ENCODE assay signal across 22 cellular contexts in the genomic region with DNA sequence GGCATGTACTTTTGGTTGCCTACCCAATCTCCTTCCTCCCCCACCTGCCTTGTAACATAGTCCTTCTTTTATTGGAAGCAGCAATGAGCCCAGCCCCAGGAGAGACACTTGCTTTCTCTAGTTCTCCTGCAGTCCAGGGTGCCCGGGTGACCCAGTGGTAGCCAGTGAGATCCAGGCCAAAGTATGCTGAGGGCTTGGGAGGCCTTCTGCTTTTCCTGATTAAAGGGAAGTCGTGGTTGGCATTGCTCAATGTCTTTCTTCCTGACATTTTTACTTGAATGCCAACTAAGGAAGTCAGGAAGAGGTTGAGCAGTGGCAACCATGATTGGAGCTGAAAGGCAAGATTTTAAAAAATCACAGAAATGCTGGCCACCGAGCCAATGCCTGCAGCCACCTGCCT. TPM values are rescaled to one million over a fixed set of nuclear protein-coding genes. Genes with fewer than 3 reads are reported as not detected.
DNase-seq lines count a peak whose midpoint lies in the region; ATAC-seq and TF ChIP-seq lines count a peak whose summit lies in the region.
"Had no signal": no experiment of that assay in that cellular context is flagged by ENCODE, and none has a peak within 500 bp of the region (broad histone marks: within the 10 kb centered on the region; RNA-seq: fewer than 3 reads in every experiment).

No MANE protein-coding gene starts in this region.

- peaks cover 34% of the 10 kb centered on the region for H3K36me3 Mint-ChIP-seq in GM23338 (ENCODE audit: low read depth)

- H3K27ac Mint-ChIP-seq in GM23338: no peak overlapping the region
- H3K27ac Mint-ChIP-seq: activated CD4-positive, alpha-beta memory T cell treated with anti-CD3 and anti-CD28 coated beads for 36 hours; activated naive CD8-positive, alpha-beta T cell treated with anti-CD3 and anti-CD28 coated beads, Interleukin-2, amount 50 U/mL, for 24 hours; activated T-cell treated with anti-CD3 and anti-CD28 coated beads, Interleukin-2, amount 50 U/mL, for 72 hours; stimulated activated naive CD8-positive, alpha-beta T cell treated with anti-CD3 and anti-CD28 coated beads, Interleukin-15, Interleukin-2, amounts not matched to agents 100 ng/mL and 50 ng/mL, for 24 hours had no signal

- TF ChIP-seq CTCF in HL-60 (IDR thresholded peaks at IDR 0.05; ENCODE audit: insufficient read depth, low read length) (no peak), left ventricle myocardium inferior (IDR thresholded peaks at IDR 0.05; ENCODE audit: borderline replicate concordance) (no peak), hepatocyte (IDR thresholded peaks at IDR 0.05; ENCODE audit: poor library complexity) (no peak), GM23338 (conservative IDR thresholded peaks at IDR 0.05; ENCODE audit: low read depth in 2 of 2) (no peak)

- no peaks in the 10 kb centered on the region for H3K9me2 ChIP-seq in hepatocyte (replicated peaks; ENCODE audit: insufficient read depth)
- no peaks in the 10 kb centered on the region for H3K9me2 ChIP-seq in GM23338 (ENCODE audit: insufficient read depth)
- H3K9me2 ChIP-seq: SK-N-SH had no signal

- H3K27me3 ChIP-seq in HL-60 (ENCODE audit: insufficient read depth, poor library complexity, severe bottlenecking) (no peaks in the 10 kb centered on the region), left ventricle myocardium inferior (ENCODE audit: low read depth) (no peaks in the 10 kb centered on the region), hepatocyte (no peaks in the 10 kb centered on the region), GM23338 (ENCODE audit: insufficient read depth) (no peaks in the 10 kb centered on the region)
- H3K27me3 ChIP-seq: pancreas, vagina had no signal

- H2AFZ ChIP-seq in hepatocyte: no peak overlapping the region
- H2AFZ ChIP-seq in GM23338: no peak overlapping the region

- no peaks in the 10 kb centered on the region for H3K4me1 ChIP-seq in left ventricle myocardium inferior
- no peaks in the 10 kb centered on the region for H3K4me1 ChIP-seq in hepatocyte (ENCODE audit: insufficient read depth)
- H3K4me1 ChIP-seq in GM23338 (ENCODE audit: insufficient read depth): no peaks in the 10 kb centered on the region
- H3K4me1 ChIP-seq: pancreas, vagina had no signal

- H3F3A ChIP-seq in GM23338 (replicated peaks; ENCODE audit: low read depth): no peaks in the 10 kb centered on the region

- WGBS in hepatocyte (ENCODE audit: low lambda C conversion rate, missing lambda C conversion rate): 87% methylated on average over 3 of the region's 3 CpGs

- H3K4me1 Mint-ChIP-seq in GM23338: peaks cover 30% of the 10 kb centered on the region
- H3K4me1 Mint-ChIP-seq: activated naive CD8-positive, alpha-beta T cell treated with anti-CD3 and anti-CD28 coated beads, Interleukin-2, amount 50 U/mL, for 24 hours; central memory CD8-positive, alpha-beta T cell had no signal

- H3K36me3 ChIP-seq in left ventricle myocardium inferior (no peaks in the 10 kb centered on the region), hepatocyte (replicated peaks; ENCODE audit: insufficient read depth, low read depth) (no peaks in the 10 kb centered on the region), GM23338 (ENCODE audit: insufficient read depth) (peaks cover 10% of the 10 kb centered on the region; the same call in 1 of the 2 replicates)
- H3K36me3 ChIP-seq: pancreas, vagina had no signal

- H3K79me2 ChIP-seq in hepatocyte: no peaks in the 10 kb centered on the region
- no peaks in the 10 kb centered on the region for H3K79me2 ChIP-seq in GM23338 (replicated peaks; ENCODE audit: insufficient read depth)

- DNase-seq in HL-60 (ENCODE audit: low read depth in 1 of 2, low spot score in 1 of 2) (peak; percentile 18 to 75), UCSD-AML1 (lab: John Stamatoyannopoulos, UW; ENCODE audit: unreplicated experiment) (peak; percentile 26), left ventricle myocardium inferior (peak; percentile 26), renal cortical epithelial cell (ENCODE audit: low read depth) (peak; percentile 58), hepatocyte (ENCODE audit: low spot score) (no peak), GM23338 (ENCODE audit: low spot score) (no peak)
- DNase-seq: activated CD4-positive, alpha-beta memory T cell treated with anti-CD3 and anti-CD28 coated beads for 36 hours; activated naive CD8-positive, alpha-beta T cell treated with anti-CD3 and anti-CD28 coated beads, Interleukin-2, amount 50 U/mL, for 24 hours; activated T-cell treated with anti-CD3 and anti-CD28 coated beads, Interleukin-2, amount 50 U/mL, for 72 hours; DMS 273 treated with DMSO at 0.1 percent for 48 hours; islet precursor cell; NCI-H1436; NCI-H446 treated with DMSO at 0.1 percent for 48 hours; SK-N-SH had no signal

- H3K9me3 ChIP-seq in left ventricle myocardium inferior (replicated peaks): peaks cover 16% of the 10 kb centered on the region
- H3K9me3 ChIP-seq in hepatocyte (ENCODE audit: low read depth): no peaks in the 10 kb centered on the region
- H3K9me3 ChIP-seq: pancreas, SK-N-SH, vagina had no signal

- H4K20me1 ChIP-seq in hepatocyte (ENCODE audit: insufficient read depth, poor library complexity, severe bottlenecking) (no peaks in the 10 kb centered on the region), GM23338 (replicated peaks; ENCODE audit: insufficient read depth) (no peaks in the 10 kb centered on the region)

- ATAC-seq in HG02678 (IDR thresholded peaks at IDR 0.05; ENCODE audit: unreplicated experiment): no peak
- ATAC-seq in HG03378 (IDR thresholded peaks at IDR 0.05; ENCODE audit: unreplicated experiment): no peak
- no peak for ATAC-seq in GM23338
- ATAC-seq: activated naive CD8-positive, alpha-beta T cell treated with anti-CD3 and anti-CD28 coated beads, Interleukin-2, amount 50 U/mL, for 24 hours; activated T-cell treated with anti-CD3 and anti-CD28 coated beads, Interleukin-2, amount 50 U/mL, for 72 hours had no signal

- peaks cover 32% of the 10 kb centered on the region for H3K9me3 Mint-ChIP-seq in GM23338
- H3K9me3 Mint-ChIP-seq: activated naive CD8-positive, alpha-beta T cell treated with anti-CD3 and anti-CD28 coated beads, Interleukin-2, amount 50 U/mL, for 24 hours; central memory CD8-positive, alpha-beta T cell; stimulated activated naive CD8-positive, alpha-beta T cell treated with anti-CD3 and anti-CD28 coated beads, Interleukin-15, Interleukin-2, amounts not matched to agents 100 ng/mL and 50 ng/mL, for 24 hours had no signal

- H3K27ac ChIP-seq in HL-60 (replicated peaks) (no peak overlapping the region), left ventricle myocardium inferior (replicated peaks) (no peak overlapping the region), hepatocyte (no peak overlapping the region), GM23338 (ENCODE audit: low read depth) (no peak overlapping the region)
- H3K27ac ChIP-seq: pancreas, vagina had no signal

- H3K4me3 ChIP-seq in HL-60 (replicated peaks; ENCODE audit: insufficient read depth, low read length): no peak overlapping the region
- H3K4me3 ChIP-seq in left ventricle myocardium inferior: no peak overlapping the region
- no peak overlapping the region for H3K4me3 ChIP-seq in hepatocyte
- no peak overlapping the region for H3K4me3 ChIP-seq in GM23338
- H3K4me3 ChIP-seq: pancreas, vagina had no signal

- no peak overlapping the region for H3K4me2 ChIP-seq in hepatocyte
- H3K4me2 ChIP-seq in GM23338: no peak overlapping the region
- H3K4me2 ChIP-seq: SK-N-SH had no signal

- H3K27me3 Mint-ChIP-seq in GM23338 (ENCODE audit: insufficient read depth, low read depth, poor library complexity): no peaks in the 10 kb centered on the region

- H3K4me3 Mint-ChIP-seq in GM23338: no peak overlapping the region
- H3K4me3 Mint-ChIP-seq: activated CD4-positive, alpha-beta memory T cell treated with anti-CD3 and anti-CD28 coated beads for 36 hours; activated naive CD8-positive, alpha-beta T cell treated with anti-CD3 and anti-CD28 coated beads, Interleukin-2, amount 50 U/mL, for 24 hours; activated T-cell treated with anti-CD3 and anti-CD28 coated beads, Interleukin-2, amount 50 U/mL, for 72 hours; central memory CD8-positive, alpha-beta T cell; stimulated activated naive CD8-positive, alpha-beta T cell treated with anti-CD3 and anti-CD28 coated beads, Interleukin-15, Interleukin-2, amounts not matched to agents 100 ng/mL and 50 ng/mL, for 24 hours had no signal

- intact Hi-C loops in left ventricle myocardium inferior (cut with micrococcal nuclease): no loop called here

TF ChIP-seq in GM23338, 12 proteins besides CTCF, POLR2A, EP300 and RAD21:
- TF ChIP-seq POLR2AphosphoS5 (IDR thresholded peaks at IDR 0.05; ENCODE audit: low read depth): no peak
- TF ChIP-seq JUNB (IDR thresholded peaks at IDR 0.05; ENCODE audit: unreplicated experiment): no peak

RNA-seq across cellular contexts. Expression of a gene that starts 25.7 kb away (rescaled TPM):
- total RNA-seq in left ventricle myocardium inferior (not detected), renal cortical epithelial cell (not detected in 2 replicates), hepatocyte (0.47 and 2.0 TPM in 2 replicates)
- polyA plus RNA-seq in hepatocyte (0.52 TPM in 1 of 2 replicates, not detected in the other), GM23338 (2016; fragmentation: Nextera tagmentation; extraction: Ambion mirVana) (190 and 207 TPM in 2 replicates)
- 137 and 141 TPM in 2 replicates for total RNA-seq in GM23338 (2014; rRNA removed; shearing (Covaris generic))
- total RNA-seq: activated CD4-positive, alpha-beta memory T cell treated with anti-CD3 and anti-CD28 coated beads for 36 hours; activated T-cell treated with anti-CD3 and anti-CD28 coated beads, Interleukin-2, amount 50 U/mL, for 72 hours; endothelial cell of umbilical vein; glomerular endothelial cell; vagina had no signal
- polyA plus RNA-seq: endothelial cell of umbilical vein, SK-N-SH had no signal

Comparison
In these comparisons a context has a peak if more than half of its experiments do, and no peak if none do; other contexts are left out.
1. DNase-seq: peak in HL-60 (2 of 2), UCSD-AML1 (single experiment), left ventricle myocardium inferior (single experiment) and renal cortical epithelial cell (single experiment); none in hepatocyte (single experiment) and GM23338 (single experiment).
2. RNA of a gene that starts 25.7 kb away (total RNA-seq): 137 to 141 TPM in GM23338; 0.47 to 2.0 TPM in hepatocyte, not detected in renal cortical epithelial cell and not detected in left ventricle myocardium inferior (single experiment); every median in the first group is over 10 times any median in the second.